ENCODE assay signal across 1 cellular context in the genomic region with DNA sequence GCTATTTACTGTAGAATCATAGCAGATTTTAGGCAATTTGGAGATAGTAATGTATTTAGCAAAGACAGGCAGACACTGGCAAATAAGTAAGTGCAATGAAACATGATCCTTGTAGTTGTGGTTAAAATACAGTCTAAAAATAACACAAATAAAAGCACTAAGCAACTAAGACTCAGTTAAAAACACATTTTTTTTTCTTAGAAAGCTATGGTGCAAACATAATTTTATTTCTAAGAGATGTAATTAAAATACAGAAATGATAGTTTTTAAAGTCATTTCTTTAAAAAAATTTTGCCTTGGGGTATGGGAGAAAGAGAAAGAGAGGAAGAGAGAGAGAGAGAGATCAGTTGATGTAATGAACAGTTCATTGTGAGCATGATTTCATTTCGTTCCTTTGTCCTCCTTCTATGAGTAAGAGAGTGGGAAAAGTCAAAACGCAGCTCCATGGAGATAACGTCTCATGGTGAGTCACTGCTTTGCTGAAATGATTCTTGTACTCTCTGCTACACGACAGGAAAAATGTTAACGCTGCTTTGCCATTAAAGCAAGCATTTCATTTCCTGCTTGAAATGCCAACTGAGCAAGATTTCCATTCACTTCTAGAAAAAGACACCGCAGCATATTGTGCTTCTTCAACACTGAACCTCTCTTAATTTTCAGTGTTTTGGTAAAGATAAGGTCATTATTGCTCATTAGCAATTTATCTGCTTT.
TF ChIP-seq lines count a peak whose summit lies in the region.

No MANE protein-coding gene starts in this region.

TF ChIP-seq in HEK293, 187 proteins besides CTCF, POLR2A, EP300 and RAD21 (continued from another document):
- TF ChIP-seq, protein P1, sequence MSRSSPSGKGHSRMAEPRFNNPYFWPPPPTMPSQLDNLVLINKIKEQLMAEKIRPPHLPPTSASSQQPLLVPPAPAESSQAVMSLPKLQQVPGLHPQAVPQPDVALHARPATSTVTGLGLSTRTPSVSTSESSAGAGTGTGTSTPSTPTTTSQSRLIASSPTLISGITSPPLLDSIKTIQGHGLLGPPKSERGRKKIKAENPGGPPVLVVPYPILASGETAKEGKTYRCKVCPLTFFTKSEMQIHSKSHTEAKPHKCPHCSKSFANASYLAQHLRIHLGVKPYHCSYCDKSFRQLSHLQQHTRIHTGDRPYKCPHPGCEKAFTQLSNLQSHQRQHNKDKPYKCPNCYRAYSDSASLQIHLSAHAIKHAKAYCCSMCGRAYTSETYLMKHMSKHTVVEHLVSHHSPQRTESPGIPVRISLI (tag by site-specific recombination; IDR thresholded peaks at IDR 0.05): peak; percentile 82; the same call in 1 of the 2 replicates
- TF ChIP-seq SP7 (tag by site-specific recombination; IDR thresholded peaks at IDR 0.05): peak; percentile 83
- TF ChIP-seq ZNF2 (tag by site-specific recombination; IDR thresholded peaks at IDR 0.05): peak; percentile 44; the same call in 1 of the 2 replicates
- no peak for TF ChIP-seq ZNF48 (tag by site-specific recombination; IDR thresholded peaks at IDR 0.05)
- TF ChIP-seq ZNF660 (tag by site-specific recombination; IDR thresholded peaks at IDR 0.05): 0 out of 2 replicates have a peak, but pooled peaks have one; percentile 43
- TF ChIP-seq, protein P2, sequence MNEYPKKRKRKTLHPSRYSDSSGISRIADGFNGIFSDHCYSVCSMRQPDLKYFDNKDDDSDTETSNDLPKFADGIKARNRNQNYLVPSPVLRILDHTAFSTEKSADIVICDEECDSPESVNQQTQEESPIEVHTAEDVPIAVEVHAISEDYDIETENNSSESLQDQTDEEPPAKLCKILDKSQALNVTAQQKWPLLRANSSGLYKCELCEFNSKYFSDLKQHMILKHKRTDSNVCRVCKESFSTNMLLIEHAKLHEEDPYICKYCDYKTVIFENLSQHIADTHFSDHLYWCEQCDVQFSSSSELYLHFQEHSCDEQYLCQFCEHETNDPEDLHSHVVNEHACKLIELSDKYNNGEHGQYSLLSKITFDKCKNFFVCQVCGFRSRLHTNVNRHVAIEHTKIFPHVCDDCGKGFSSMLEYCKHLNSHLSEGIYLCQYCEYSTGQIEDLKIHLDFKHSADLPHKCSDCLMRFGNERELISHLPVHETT (tag by site-specific recombination; IDR thresholded peaks at IDR 0.05): peak; percentile 41; the same call in 1 of the 2 replicates
- TF ChIP-seq, protein P3, sequence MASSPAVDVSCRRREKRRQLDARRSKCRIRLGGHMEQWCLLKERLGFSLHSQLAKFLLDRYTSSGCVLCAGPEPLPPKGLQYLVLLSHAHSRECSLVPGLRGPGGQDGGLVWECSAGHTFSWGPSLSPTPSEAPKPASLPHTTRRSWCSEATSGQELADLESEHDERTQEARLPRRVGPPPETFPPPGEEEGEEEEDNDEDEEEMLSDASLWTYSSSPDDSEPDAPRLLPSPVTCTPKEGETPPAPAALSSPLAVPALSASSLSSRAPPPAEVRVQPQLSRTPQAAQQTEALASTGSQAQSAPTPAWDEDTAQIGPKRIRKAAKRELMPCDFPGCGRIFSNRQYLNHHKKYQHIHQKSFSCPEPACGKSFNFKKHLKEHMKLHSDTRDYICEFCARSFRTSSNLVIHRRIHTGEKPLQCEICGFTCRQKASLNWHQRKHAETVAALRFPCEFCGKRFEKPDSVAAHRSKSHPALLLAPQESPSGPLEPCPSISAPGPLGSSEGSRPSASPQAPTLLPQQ (tag by site-specific recombination; IDR thresholded peaks at IDR 0.05): peak; percentile 67
- TF ChIP-seq OVOL3 (tag by site-specific recombination; IDR thresholded peaks at IDR 0.05): peak; percentile 29; the same call in 1 of the 2 replicates
